In genomic region chr2:52571380-52572347, GRCh38 we compare ENCODE assay signal across 18 cellular contexts.
"Had no signal": no experiment of that assay in that cellular context is flagged by ENCODE, and none has a peak within 500 bp of the region (broad histone marks: within the 10 kb centered on the region; RNA-seq: fewer than 3 reads in every experiment).

No MANE protein-coding gene starts in this region.

- H3K36me3 ChIP-seq: prostate gland had no signal

- H3K4me3 ChIP-seq: prostate gland had no signal

- H3K9me3 ChIP-seq: prostate gland had no signal

- ATAC-seq: activated CD4-positive, CD25-positive, alpha-beta regulatory T cell treated with anti-CD3 and anti-CD28 coated beads, Interleukin-2, amount 50 U/mL, for 24 hours; activated T-cell treated with anti-CD3 and anti-CD28 coated beads, Interleukin-2, amount 50 U/mL, for 72 hours; T-cell had no signal

- H3K4me1 Mint-ChIP-seq: activated CD4-positive, alpha-beta memory T cell treated with anti-CD3 and anti-CD28 coated beads, Interleukin-2, amount 10 ng/mL, durations not matched to agents 7 days and 5 days; activated CD4-positive, alpha-beta T cell treated with anti-CD3 and anti-CD28 coated beads, Interleukin-2, amount 10 ng/mL, durations not matched to agents 24 days and 14 days; brain; memory B cell; T-cell had no signal

- H3K4me1 ChIP-seq: prostate gland had no signal

- H3K27me3 Mint-ChIP-seq: activated CD4-positive, alpha-beta memory T cell treated with anti-CD3 and anti-CD28 coated beads, Interleukin-2, amount 10 ng/mL, durations not matched to agents 7 days and 5 days; activated CD4-positive, alpha-beta T cell treated with anti-CD3 and anti-CD28 coated beads, Interleukin-2, amount 10 ng/mL, durations not matched to agents 24 days and 14 days; memory B cell; T-cell had no signal

- DNase-seq: activated CD4-positive, alpha-beta memory T cell treated with anti-CD3 and anti-CD28 coated beads, Interleukin-2, amount 10 ng/mL, durations not matched to agents 7 days and 5 days; activated CD4-positive, alpha-beta T cell treated with anti-CD3 and anti-CD28 coated beads, Interleukin-2, amount 10 ng/mL, durations not matched to agents 24 days and 14 days; activated gamma-delta T cell; activated naive CD4-positive, alpha-beta T cell treated with anti-CD3 and anti-CD28 coated beads, Interleukin-2, amount 50 U/mL, for 16 hours; activated T-cell treated with anti-CD3 and anti-CD28 coated beads, Interleukin-2, amount 50 U/mL, for 72 hours; caudate nucleus; dermis blood vessel endothelial cell; effector CD8-positive, alpha-beta T cell; erythroblast; foreskin fibroblast; stimulated activated CD4-positive, alpha-beta T cell treated with anti-CD3 and anti-CD28 coated beads, Interleukin-1b, Interleukin-23, amount 100 ng/mL, for 48 hours; T-cell had no signal

- H3K36me3 Mint-ChIP-seq: memory B cell, T-cell had no signal

- H3K27ac ChIP-seq: prostate gland, VCaP had no signal

- H3K27ac Mint-ChIP-seq: activated CD4-positive, alpha-beta memory T cell treated with anti-CD3 and anti-CD28 coated beads, Interleukin-2, amount 10 ng/mL, durations not matched to agents 7 days and 5 days; activated CD4-positive, alpha-beta T cell treated with anti-CD3 and anti-CD28 coated beads, Interleukin-2, amount 10 ng/mL, durations not matched to agents 24 days and 14 days; activated T-cell treated with anti-CD3 and anti-CD28 coated beads, Interleukin-2, amount 50 U/mL, for 72 hours; brain; memory B cell; T-cell; T-helper 2 cell treated with Interferon-gamma antibody and Interleukin-4, amounts not matched to agents 5 μg/mL and 100 μg/mL, for 36 hours had no signal

- H3K4me3 Mint-ChIP-seq: activated CD4-positive, alpha-beta memory T cell treated with anti-CD3 and anti-CD28 coated beads, Interleukin-2, amount 10 ng/mL, durations not matched to agents 7 days and 5 days; activated CD4-positive, alpha-beta T cell treated with anti-CD3 and anti-CD28 coated beads, Interleukin-2, amount 10 ng/mL, durations not matched to agents 24 days and 14 days; activated T-cell treated with anti-CD3 and anti-CD28 coated beads, Interleukin-2, amount 50 U/mL, for 72 hours; brain; memory B cell; T-cell; T-helper 2 cell treated with Interferon-gamma antibody and Interleukin-4, amounts not matched to agents 5 μg/mL and 100 μg/mL, for 36 hours had no signal
